Comparison of ENCODE assay signal across 15 cellular contexts in genomic region chr7:143898810-143899209, GRCh38. TPM values are rescaled to one million over a fixed set of nuclear protein-coding genes. Genes with fewer than 3 reads are reported as not detected.
"Had no signal": no experiment of that assay in that cellular context is flagged by ENCODE, and none has a peak within 500 bp of the region (broad histone marks: within the 10 kb centered on the region; RNA-seq: fewer than 3 reads in every experiment).

No MANE protein-coding gene starts in this region.

- H3K27me3 Mint-ChIP-seq: activated T-helper 17 cell treated with anti-CD3 and anti-CD28 coated beads, Interleukin-2, amount 50 U/mL, for 72 hours; dendritic cell treated with granulocyte-macrophage colony-stimulating factor and Interleukin-4, amounts not matched to agents 40 ng/mL and 50 ng/mL, for 4 days had no signal

- ATAC-seq: activated T-helper 17 cell treated with anti-CD3 and anti-CD28 coated beads, Interleukin-2, amount 50 U/mL, for 72 hours; foreskin keratinocyte; stimulated activated naive CD8-positive, alpha-beta T cell treated with anti-CD3 and anti-CD28 coated beads, Interleukin-15, Interleukin-2, amounts not matched to agents 100 U/mL and 50 U/mL, for 24 hours had no signal

- DNase-seq: activated naive CD4-positive, alpha-beta T cell treated with Interleukin-2 at 50 U/mL for 16 hours; anterior cingulate cortex; effector memory CD4-positive, alpha-beta T cell; foreskin keratinocyte; stimulated activated CD4-positive, alpha-beta T cell treated with anti-CD3 and anti-CD28 coated beads, Interleukin-4, amount 100 ng/mL, for 4 hours; stimulated activated CD8-positive, alpha-beta memory T cell treated with anti-CD3 and anti-CD28 coated beads, Interleukin-4, amount 100 ng/mL, for 48 hours; stimulated activated naive CD8-positive, alpha-beta T cell treated with anti-CD3 and anti-CD28 coated beads, Interleukin-15, Interleukin-2, amounts not matched to agents 100 U/mL and 50 U/mL, for 24 hours; transverse colon had no signal

- H3K4me3 ChIP-seq: skin epidermis had no signal

- H3K9me3 ChIP-seq: transverse colon had no signal

- H3K27ac ChIP-seq: foreskin keratinocyte, skin epidermis had no signal

- H3K9me3 Mint-ChIP-seq: activated T-helper 17 cell treated with anti-CD3 and anti-CD28 coated beads, Interleukin-2, amount 50 U/mL, for 72 hours; dendritic cell treated with granulocyte-macrophage colony-stimulating factor and Interleukin-4, amounts not matched to agents 40 ng/mL and 50 ng/mL, for 4 days had no signal

- H3K27me3 ChIP-seq: foreskin keratinocyte, transverse colon had no signal

- H3K36me3 ChIP-seq: transverse colon had no signal

- H3K4me3 Mint-ChIP-seq: dendritic cell treated with granulocyte-macrophage colony-stimulating factor and Interleukin-4, amounts not matched to agents 40 ng/mL and 50 ng/mL, for 4 days had no signal

- H3K27ac Mint-ChIP-seq: activated T-helper 17 cell treated with anti-CD3 and anti-CD28 coated beads, Interleukin-2, amount 50 U/mL, for 72 hours; dendritic cell treated with granulocyte-macrophage colony-stimulating factor and Interleukin-4, amounts not matched to agents 40 ng/mL and 50 ng/mL, for 4 days had no signal

RNA-seq across cellular contexts. Expression of gene OR2F2, which starts 36.2 kb away (rescaled TPM):
- total RNA-seq: activated T-helper 17 cell treated with anti-CD3 and anti-CD28 coated beads, Interleukin-2, amount 50 U/mL, for 72 hours; cerebellum; foreskin keratinocyte; lower leg skin; mesothelial cell of epicardium; myocyte; transverse colon had no signal

RNA-seq across cellular contexts. Expression of gene OR2F1, which starts 55.8 kb away (rescaled TPM):
- total RNA-seq: activated T-helper 17 cell treated with anti-CD3 and anti-CD28 coated beads, Interleukin-2, amount 50 U/mL, for 72 hours; foreskin keratinocyte; lower leg skin; mesothelial cell of epicardium; myocyte; transverse colon had no signal
